ENCODE assay signal across 8 cellular contexts in the genomic region with DNA sequence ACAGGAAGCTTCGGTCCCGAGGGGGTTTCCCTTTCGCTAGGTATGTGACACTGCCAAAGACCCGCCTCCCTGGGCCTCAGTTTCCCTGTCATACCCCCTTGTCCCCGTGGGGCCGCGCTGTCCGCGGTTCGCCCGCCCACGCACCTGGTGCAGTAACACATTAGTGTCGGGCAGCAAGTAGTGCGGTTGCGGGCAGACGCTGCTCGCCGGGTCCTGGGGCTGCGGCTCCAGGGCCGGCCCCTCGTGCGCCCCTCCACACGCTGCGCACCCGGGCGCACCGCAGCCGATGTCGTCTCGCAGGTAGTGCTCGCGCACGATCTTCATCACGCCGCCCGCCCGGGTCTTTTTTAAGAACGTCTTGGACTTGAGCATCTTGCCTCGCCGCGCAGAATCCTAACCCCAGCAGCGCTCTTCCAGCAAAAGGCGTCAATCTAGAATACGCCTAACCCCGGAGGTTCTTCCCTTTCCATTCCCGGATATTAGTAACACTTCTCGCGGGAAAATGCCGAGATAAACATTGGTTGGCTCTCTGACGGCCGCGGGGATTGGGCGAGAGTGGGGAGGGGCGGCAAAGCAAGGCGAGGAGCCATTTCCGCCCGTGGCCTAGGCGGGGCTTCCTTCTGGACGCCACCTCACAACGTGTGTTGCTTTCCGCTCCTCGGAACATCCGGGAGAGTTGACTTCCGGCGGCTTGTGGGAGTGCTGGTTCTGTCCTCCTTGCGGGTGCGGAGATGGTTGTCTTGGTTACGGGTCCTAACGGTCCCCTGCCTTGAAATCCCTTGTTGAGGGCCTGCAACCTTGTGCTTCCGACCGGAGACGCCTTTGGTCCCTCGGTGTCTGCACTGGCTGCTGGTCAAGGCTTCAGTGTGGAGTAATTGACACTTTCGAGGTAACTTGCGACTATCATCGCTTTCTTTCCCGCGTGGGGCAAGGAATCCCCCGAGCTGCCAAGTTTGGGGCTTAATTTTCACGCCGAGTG. TPM values are rescaled to one million over a fixed set of nuclear protein-coding genes. Genes with fewer than 3 reads are reported as not detected.
DNase-seq lines count a peak whose midpoint lies in the region; ATAC-seq, FAIRE-seq and TF ChIP-seq lines count a peak whose summit lies in the region.

A gene with protein sequence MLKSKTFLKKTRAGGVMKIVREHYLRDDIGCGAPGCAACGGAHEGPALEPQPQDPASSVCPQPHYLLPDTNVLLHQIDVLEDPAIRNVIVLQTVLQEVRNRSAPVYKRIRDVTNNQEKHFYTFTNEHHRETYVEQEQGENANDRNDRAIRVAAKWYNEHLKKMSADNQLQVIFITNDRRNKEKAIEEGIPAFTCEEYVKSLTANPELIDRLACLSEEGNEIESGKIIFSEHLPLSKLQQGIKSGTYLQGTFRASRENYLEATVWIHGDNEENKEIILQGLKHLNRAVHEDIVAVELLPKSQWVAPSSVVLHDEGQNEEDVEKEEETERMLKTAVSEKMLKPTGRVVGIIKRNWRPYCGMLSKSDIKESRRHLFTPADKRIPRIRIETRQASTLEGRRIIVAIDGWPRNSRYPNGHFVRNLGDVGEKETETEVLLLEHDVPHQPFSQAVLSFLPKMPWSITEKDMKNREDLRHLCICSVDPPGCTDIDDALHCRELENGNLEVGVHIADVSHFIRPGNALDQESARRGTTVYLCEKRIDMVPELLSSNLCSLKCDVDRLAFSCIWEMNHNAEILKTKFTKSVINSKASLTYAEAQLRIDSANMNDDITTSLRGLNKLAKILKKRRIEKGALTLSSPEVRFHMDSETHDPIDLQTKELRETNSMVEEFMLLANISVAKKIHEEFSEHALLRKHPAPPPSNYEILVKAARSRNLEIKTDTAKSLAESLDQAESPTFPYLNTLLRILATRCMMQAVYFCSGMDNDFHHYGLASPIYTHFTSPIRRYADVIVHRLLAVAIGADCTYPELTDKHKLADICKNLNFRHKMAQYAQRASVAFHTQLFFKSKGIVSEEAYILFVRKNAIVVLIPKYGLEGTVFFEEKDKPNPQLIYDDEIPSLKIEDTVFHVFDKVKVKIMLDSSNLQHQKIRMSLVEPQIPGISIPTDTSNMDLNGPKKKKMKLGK (minus strand): TSS at position 440 of the 979 bp plus-strand sequence. CDS start 68 bp downstream, at position 372.
A gene with protein sequence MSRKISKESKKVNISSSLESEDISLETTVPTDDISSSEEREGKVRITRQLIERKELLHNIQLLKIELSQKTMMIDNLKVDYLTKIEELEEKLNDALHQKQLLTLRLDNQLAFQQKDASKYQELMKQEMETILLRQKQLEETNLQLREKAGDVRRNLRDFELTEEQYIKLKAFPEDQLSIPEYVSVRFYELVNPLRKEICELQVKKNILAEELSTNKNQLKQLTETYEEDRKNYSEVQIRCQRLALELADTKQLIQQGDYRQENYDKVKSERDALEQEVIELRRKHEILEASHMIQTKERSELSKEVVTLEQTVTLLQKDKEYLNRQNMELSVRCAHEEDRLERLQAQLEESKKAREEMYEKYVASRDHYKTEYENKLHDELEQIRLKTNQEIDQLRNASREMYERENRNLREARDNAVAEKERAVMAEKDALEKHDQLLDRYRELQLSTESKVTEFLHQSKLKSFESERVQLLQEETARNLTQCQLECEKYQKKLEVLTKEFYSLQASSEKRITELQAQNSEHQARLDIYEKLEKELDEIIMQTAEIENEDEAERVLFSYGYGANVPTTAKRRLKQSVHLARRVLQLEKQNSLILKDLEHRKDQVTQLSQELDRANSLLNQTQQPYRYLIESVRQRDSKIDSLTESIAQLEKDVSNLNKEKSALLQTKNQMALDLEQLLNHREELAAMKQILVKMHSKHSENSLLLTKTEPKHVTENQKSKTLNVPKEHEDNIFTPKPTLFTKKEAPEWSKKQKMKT (plus strand): TSS at position 673 of the 979 bp plus-strand sequence. CDS start 1,337 bp downstream, outside the sequence.

- peak within 1 kb of the TSS; percentile 73 for H3K27ac ChIP-seq in smooth muscle cell (ENCODE audit: low read depth)

- H4K20me1 ChIP-seq in smooth muscle cell (ENCODE audit: low read depth): peaks cover 44% of the 10 kb centered on the region

- H3K4me2 ChIP-seq in smooth muscle cell: peak within 1 kb of the TSS; percentile 96

- WGBS in smooth muscle cell (ENCODE audit: low lambda C conversion rate): under 1% methylated on average over 81 of the region's 81 CpGs

- H3K27me3 ChIP-seq in bronchial epithelial cell (ENCODE audit: control insufficient read depth, insufficient read depth, low read length) (no peaks in the 10 kb centered on the region), smooth muscle cell (ENCODE audit: low read depth) (no peaks in the 10 kb centered on the region)

- no peaks in the 10 kb centered on the region for H3K9me3 ChIP-seq in smooth muscle cell (replicated peaks; ENCODE audit: low read depth)

- peak; percentile 98 for FAIRE-seq in bronchial epithelial cell (lab: Jason Lieb, UNC)

- H3K4me3 ChIP-seq in WI38 (ENCODE audit: low read depth, low read length) (peak within 1 kb of the TSS; percentile 96), bronchial epithelial cell (ENCODE audit: low read depth, low read length) (peak within 1 kb of the TSS; percentile 100), smooth muscle cell (peak within 1 kb of the TSS; percentile 69)

- ATAC-seq in GM18907 (IDR thresholded peaks at IDR 0.05; ENCODE audit: unreplicated experiment): peak; percentile 98
- ATAC-seq in HG03159 (IDR thresholded peaks at IDR 0.05; ENCODE audit: unreplicated experiment): peak; percentile 98

- TF ChIP-seq CTCF in WI38 (IDR thresholded peaks at IDR 0.05; ENCODE audit: low read depth, low read length) (no peak), bronchial epithelial cell (IDR thresholded peaks at IDR 0.05; ENCODE audit: insufficient read depth, low read length, severe bottlenecking) (peak; percentile 23), smooth muscle cell (IDR thresholded peaks at IDR 0.05; ENCODE audit: borderline replicate concordance, insufficient read depth, poor library complexity, severe bottlenecking) (peak; percentile 20)

- H3F3A ChIP-seq in smooth muscle cell (ENCODE audit: low read depth): no peaks in the 10 kb centered on the region

- H3K36me3 ChIP-seq in bronchial epithelial cell (ENCODE audit: control insufficient read depth, insufficient read depth, low read length) (peaks cover 9% of the 10 kb centered on the region), smooth muscle cell (ENCODE audit: low read depth) (no peaks in the 10 kb centered on the region)

- peak within 1 kb of the TSS; percentile 90 for H3K9ac ChIP-seq in smooth muscle cell (ENCODE audit: low read depth)

- peaks cover 17% of the 10 kb centered on the region for H3K4me1 ChIP-seq in smooth muscle cell (ENCODE audit: low read depth)

- H2AFZ ChIP-seq in smooth muscle cell (ENCODE audit: low read depth): peak within 1 kb of the TSS; percentile 94

- H3K79me2 ChIP-seq in smooth muscle cell (ENCODE audit: low read depth): peaks cover 92% of the 10 kb centered on the region

- peak; percentile 96 for DNase-seq in AG08396 (ENCODE audit: low spot score)
- DNase-seq in NCI-H2227 treated with DMSO at 0.1 percent for 48 hours (lab: John Stamatoyannopoulos, UW): peak; percentile 86
- DNase-seq in bronchial epithelial cell (ENCODE audit: low read depth): peak; percentile 96
- DNase-seq in iPS-NIHi7 (ENCODE audit: extremely low spot score): peak; percentile 98
- peak; percentile 88 for DNase-seq in smooth muscle cell (lab: John Stamatoyannopoulos, UW; ENCODE audit: unreplicated experiment)

RNA-seq across cellular contexts. Expression of the first gene that starts in this region (rescaled TPM):
- total RNA-seq in bronchial epithelial cell: 22.8 and 27.6 TPM in 2 replicates
- total RNA-seq in smooth muscle cell: 50.1 and 67.7 TPM in 2 replicates
- 15.3 and 18.4 TPM in 2 replicates for polyA plus RNA-seq in smooth muscle cell

RNA-seq across cellular contexts. Expression of the second gene that starts in this region (rescaled TPM):
- total RNA-seq in bronchial epithelial cell (16.8 and 27.9 TPM in 2 replicates), smooth muscle cell (30.8 and 41.9 TPM in 2 replicates)
- polyA plus RNA-seq in smooth muscle cell: 14.1 and 19.0 TPM in 2 replicates

Comparison
In these comparisons a context has a peak if more than half of its experiments do, and no peak if none do; other contexts are left out.
1. Peak in every context shown above with its lines: DNase-seq, ATAC-seq, H3K4me3 ChIP-seq and H3K27ac ChIP-seq.